Comparison of ENCODE assay signal across 11 cellular contexts in genomic region chr10:22433875-22434274, GRCh38.
DNase-seq lines count a peak whose midpoint lies in the region; TF ChIP-seq lines count a peak whose summit lies in the region.
"Had no signal": no experiment of that assay in that cellular context is flagged by ENCODE, and none has a peak within 500 bp of the region (broad histone marks: within the 10 kb centered on the region; RNA-seq: fewer than 3 reads in every experiment).

No MANE protein-coding gene starts in this region.

- no peaks in the 10 kb centered on the region for H4K20me1 ChIP-seq in osteoblast (ENCODE audit: insufficient read depth, low read length)

- DNase-seq in COLO829 (ENCODE audit: low spot score) (peak; percentile 48), NCI-H460 (ENCODE audit: extremely low read depth, low read depth) (peak; percentile 26), cardiac fibroblast (ENCODE audit: low read depth in 2 of 2) (peak; percentile 91 to 96), osteoblast (ENCODE audit: insufficient read length, low spot score, missing footprints) (peak; percentile 78), globus pallidus (ENCODE audit: low spot score) (no peak), posterior cingulate gyrus (no peak), NCI-H2029 (lab: John Stamatoyannopoulos, UW) (no peak), NCI-H2171 treated with DMSO at 0.1 percent for 48 hours (lab: John Stamatoyannopoulos, UW) (no peak)
- DNase-seq: immature natural killer cell; stimulated activated CD4-positive, alpha-beta T cell treated with anti-CD3 and anti-CD28 coated beads, Interleukin-1b, Interleukin-23, amount 100 ng/mL, for 48 hours; T-cell had no signal

- H3K4me3 ChIP-seq in cardiac fibroblast (replicated peaks in 1 of 2; ENCODE audit: low read depth in 2 of 2, low read length in 2 of 2) = no peak overlapping the region
- H3K4me3 ChIP-seq in osteoblast (ENCODE audit: insufficient read depth, low read length) = no peak overlapping the region

- peaks cover 43% of the 10 kb centered on the region for H3K4me1 ChIP-seq in osteoblast (ENCODE audit: insufficient read depth, low read length)

- H3K79me2 ChIP-seq in osteoblast (ENCODE audit: insufficient read depth, low read length) = peaks cover 21% of the 10 kb centered on the region

- H3K9me3 ChIP-seq in osteoblast (ENCODE audit: low read depth, low read length) = no peaks in the 10 kb centered on the region

- TF ChIP-seq CTCF in cardiac fibroblast (IDR thresholded peaks at IDR 0.05; ENCODE audit: low read depth, low read length) (no peak), osteoblast (IDR thresholded peaks at IDR 0.05; ENCODE audit: extremely low read depth, low read depth, low read length) (no peak)

- no peaks in the 10 kb centered on the region for H3K27me3 ChIP-seq in osteoblast (ENCODE audit: insufficient read depth, low read length)

- peak overlapping the region; percentile 21 for H3K4me2 ChIP-seq in osteoblast (ENCODE audit: insufficient read depth, low read length)

- intact Hi-C loops in posterior cingulate gyrus (cut with DNase I) = loop anchor here (10.0 kb wide), 3 partner anchors 101 to 429 kb away; partner anchors contain the start of gene DNAJC1

- H3K27ac ChIP-seq in osteoblast (ENCODE audit: low read depth, low read length) = peak overlapping the region; percentile 66

- no peaks in the 10 kb centered on the region for H3K36me3 ChIP-seq in osteoblast (ENCODE audit: insufficient read depth, low read length)

- H2AFZ ChIP-seq in osteoblast (ENCODE audit: low read length) = no peak overlapping the region

Comparison
In these comparisons a context has a peak if more than half of its experiments do, and no peak if none do; other contexts are left out.
1. DNase-seq: peak in COLO829 (single experiment), NCI-H460 (single experiment), cardiac fibroblast (2 of 2) and osteoblast (single experiment); none in globus pallidus (single experiment), posterior cingulate gyrus (0 of 10), NCI-H2029 (single experiment) and NCI-H2171 treated with DMSO at 0.1 percent for 48 hours (single experiment).